Comparison of ENCODE assay signal across 8 cellular contexts in genomic region chr20:46128310-46129151, GRCh38. TPM values are rescaled to one million over a fixed set of nuclear protein-coding genes. Genes with fewer than 3 reads are reported as not detected.
DNase-seq lines count a peak whose midpoint lies in the region; ATAC-seq and TF ChIP-seq lines count a peak whose summit lies in the region.

No MANE protein-coding gene starts in this region.

- no peaks in the 10 kb centered on the region for H3K9me3 ChIP-seq in AG04450 (ENCODE audit: control insufficient read depth, insufficient read depth, low read length)
- H3K9me3 ChIP-seq in right atrium auricular region: no peaks in the 10 kb centered on the region
- H3K9me3 ChIP-seq in upper lobe of left lung: no peaks in the 10 kb centered on the region
- H3K9me3 ChIP-seq in CD4-positive, alpha-beta T cell (ENCODE audit: control insufficient read depth, low read length): no peaks in the 10 kb centered on the region

- ATAC-seq in SK-N-SH treated with all-trans-retinoic acid at 6 μM for 48 hours (peak; percentile 72), upper lobe of left lung (ENCODE audit: low FRiP score in 2 of 2) (peak in 1 of 2 donors; percentile 50)
- ATAC-seq in activated T-cell treated with anti-CD3 and anti-CD28 coated beads, Interleukin-2, amount 50 U/mL, for 72 hours (replicated peaks in 1 of 2): no peak
- ATAC-seq in CD4-positive, alpha-beta T cell (ENCODE audit: poor library complexity): no peak

- intact Hi-C loops in CD4-positive, alpha-beta T cell (cut with DNase I, micrococcal nuclease): no loop called here

- H3K36me3 Mint-ChIP-seq in activated T-cell treated with anti-CD3 and anti-CD28 coated beads, Interleukin-2, amount 50 U/mL, for 72 hours (ENCODE audit: insufficient read depth in 2 of 2): no peaks in the 10 kb centered on the region
- H3K36me3 Mint-ChIP-seq in CD4-positive, alpha-beta T cell (ENCODE audit: low read depth): peaks cover 4% of the 10 kb centered on the region

- TF ChIP-seq CTCF in AG04450 (IDR thresholded peaks at IDR 0.05; ENCODE audit: low read depth, low read length) (peak; percentile 50), right atrium auricular region (IDR thresholded peaks at IDR 0.05) (peak; percentile 55 to 77), upper lobe of left lung (IDR thresholded peaks at IDR 0.05) (peak in 5 of 6 experiments; percentile 23 to 53 (median 38))
- no peak for TF ChIP-seq CTCF in CD4-positive, alpha-beta T cell (IDR thresholded peaks at IDR 0.05)

- H3K36me3 ChIP-seq in right atrium auricular region (no peaks in the 10 kb centered on the region), upper lobe of left lung (peaks cover 3 to 53% (median 12%) of the 10 kb centered on the region in 4 donors)

- H3K4me1 ChIP-seq in right atrium auricular region (peaks cover 0 to 18% of the 10 kb centered on the region in 2 donors), upper lobe of left lung (peaks cover 0 to 9% (median 2%) of the 10 kb centered on the region in 4 donors)

- no peaks in the 10 kb centered on the region for H3K9me3 Mint-ChIP-seq in activated T-cell treated with anti-CD3 and anti-CD28 coated beads, Interleukin-2, amount 50 U/mL, for 72 hours
- H3K9me3 Mint-ChIP-seq in CD4-positive, alpha-beta T cell: no peaks in the 10 kb centered on the region

- no peak overlapping the region for H3K27ac ChIP-seq in AG04450 (ENCODE audit: low read depth, low read length)
- no peak overlapping the region for H3K27ac ChIP-seq in right atrium auricular region
- no peak overlapping the region for H3K27ac ChIP-seq in upper lobe of left lung
- H3K27ac ChIP-seq in CD4-positive, alpha-beta T cell (ENCODE audit: low read depth, low read length): no peak overlapping the region

- H3K27ac Mint-ChIP-seq in activated T-cell treated with anti-CD3 and anti-CD28 coated beads, Interleukin-2, amount 50 U/mL, for 72 hours: no peak overlapping the region
- no peak overlapping the region for H3K27ac Mint-ChIP-seq in CD4-positive, alpha-beta T cell

- H3K4me1 Mint-ChIP-seq in activated T-cell treated with anti-CD3 and anti-CD28 coated beads, Interleukin-2, amount 50 U/mL, for 72 hours (ENCODE audit: low read depth): peaks cover 9% of the 10 kb centered on the region
- H3K4me1 Mint-ChIP-seq in CD4-positive, alpha-beta T cell (ENCODE audit: low read depth): no peaks in the 10 kb centered on the region

- H3K27me3 Mint-ChIP-seq in activated T-cell treated with anti-CD3 and anti-CD28 coated beads, Interleukin-2, amount 50 U/mL, for 72 hours (ENCODE audit: low read depth): peaks cover 27% of the 10 kb centered on the region
- peaks cover 45% of the 10 kb centered on the region for H3K27me3 Mint-ChIP-seq in CD4-positive, alpha-beta T cell

- no peak overlapping the region for H3K4me3 ChIP-seq in AG04450 (ENCODE audit: low read depth, low read length)
- no peak overlapping the region for H3K4me3 ChIP-seq in right atrium auricular region
- H3K4me3 ChIP-seq in upper lobe of left lung: no peak overlapping the region

- H3K4me3 Mint-ChIP-seq in activated T-cell treated with anti-CD3 and anti-CD28 coated beads, Interleukin-2, amount 50 U/mL, for 72 hours: no peak overlapping the region
- no peak overlapping the region for H3K4me3 Mint-ChIP-seq in CD4-positive, alpha-beta T cell

- peak; percentile 20 for TF ChIP-seq POLR2A in GM19193 (IDR thresholded peaks at IDR 0.05; ENCODE audit: extremely low read depth, insufficient read depth, insufficient read length)
- TF ChIP-seq POLR2A in upper lobe of left lung (IDR thresholded peaks at IDR 0.05): no peak

- POLR2A ChIA-PET in AG04450 (lab: Yijun Ruan, JAX): no interaction called here
- POLR2A ChIA-PET in CD4-positive, alpha-beta T cell (lab: Charles Lee): no interaction called here

- H3K27me3 ChIP-seq in AG04450 (ENCODE audit: control insufficient read depth, insufficient read depth, low read length) (peaks cover 24% of the 10 kb centered on the region), right atrium auricular region (no peaks in the 10 kb centered on the region), upper lobe of left lung (no peaks in the 10 kb centered on the region)
- peaks cover 20% of the 10 kb centered on the region for H3K27me3 ChIP-seq in CD4-positive, alpha-beta T cell (ENCODE audit: control insufficient read depth, insufficient read depth, low read length)

- WGBS in upper lobe of left lung, 2 donors: 51 to 53% methylated on average over 11 to 16 of the region's 16 CpGs

- CTCF ChIA-PET in AG04450 (lab: Charles Lee): interaction anchor here (0.5 to 7.3 kb wide), 8 partner anchors 9 to 310 kb away, joined by 4 to 49 read pairs (median 6); no protein-coding TSS in a partner anchor
- CTCF ChIA-PET in CD4-positive, alpha-beta T cell (lab: Charles Lee): interaction anchor here (0.7 kb wide), 1 partner anchor 47 kb away, joined by 3 read pairs; no protein-coding TSS in a partner anchor

- DNase-seq in AG04450 (ENCODE audit: low read depth, low spot score) (no peak), right atrium auricular region (ENCODE audit: low spot score) (no peak), upper lobe of left lung (peak in 1 of 2 donors; percentile 59), T1000 (lab: John Stamatoyannopoulos, UW) (no peak)
- DNase-seq in activated T-cell treated with anti-CD3 and anti-CD28 coated beads, Interleukin-2, amount 50 U/mL, for 72 hours: no peak
- no peak for DNase-seq in CD4-positive, alpha-beta T cell

- TF ChIP-seq EP300 in upper lobe of left lung (IDR thresholded peaks at IDR 0.05): no peak

TF ChIP-seq in SK-N-SH treated with all-trans-retinoic acid at 6 μM for 48 hours, 23 proteins besides CTCF, POLR2A, EP300 and RAD21:
- no peak for TF ChIP-seq BACH2 (CRISPR knock-in tag; IDR thresholded peaks at IDR 0.05; ENCODE audit: borderline replicate concordance)
- no peak for TF ChIP-seq RARB (CRISPR knock-in tag; IDR thresholded peaks at IDR 0.05)
- TF ChIP-seq ZNF565 (CRISPR knock-in tag; conservative IDR thresholded peaks at IDR 0.05; ENCODE audit: low read depth): no peak
- no peak for TF ChIP-seq CSDC2 (CRISPR knock-in tag; IDR thresholded peaks at IDR 0.05)
- TF ChIP-seq GLIS3 (CRISPR knock-in tag; IDR thresholded peaks at IDR 0.05): no peak
- no peak for TF ChIP-seq SNAI2 (CRISPR knock-in tag; IDR thresholded peaks at IDR 0.05)
- TF ChIP-seq ZFP30 (CRISPR knock-in tag; IDR thresholded peaks at IDR 0.05): no peak
- no peak for TF ChIP-seq TCF4 (CRISPR knock-in tag; IDR thresholded peaks at IDR 0.05; ENCODE audit: borderline replicate concordance)
- no peak for TF ChIP-seq CREB5 (CRISPR knock-in tag; IDR thresholded peaks at IDR 0.05; ENCODE audit: low read depth)

RNA-seq across cellular contexts. Expression of gene CD40, which starts 10.4 kb away (rescaled TPM):
- polyA plus RNA-seq in AG04450 (2011; rRNA removed): 0.21 and 0.37 TPM in 2 replicates
- polyA minus RNA-seq in AG04450 (2011; rRNA and poly(A)+ RNA removed): not detected in 2 replicates
- total RNA-seq in right atrium auricular region: 10 to 100 TPM in 1 of 2 donors, 1 to 10 TPM in 1; 9.6 to 14.9 TPM
- total RNA-seq in upper lobe of left lung: 10 to 100 TPM; 15.7 to 32.5 (median 25.8) TPM
- total RNA-seq in activated T-cell treated with anti-CD3 and anti-CD28 coated beads, Interleukin-2, amount 50 U/mL, for 72 hours: 1 to 10 TPM; 3.6 to 4.2 TPM
- 1 to 10 TPM; 1.0 to 1.2 TPM for total RNA-seq in CD4-positive, alpha-beta T cell

RNA-seq across cellular contexts. Expression of gene NCOA5, which starts 38.8 kb away (rescaled TPM):
- polyA plus RNA-seq in AG04450 (2011; rRNA removed): 21.5 and 27.0 TPM in 2 replicates
- polyA minus RNA-seq in AG04450 (2011; rRNA and poly(A)+ RNA removed): 25.8 and 29.0 TPM in 2 replicates
- total RNA-seq in right atrium auricular region: 10 to 100 TPM; 17.8 to 23.3 TPM
- 10 to 100 TPM; 17.1 to 48.2 (median 30.2) TPM for total RNA-seq in upper lobe of left lung
- 10 to 100 TPM; 18.2 to 19.2 TPM for total RNA-seq in activated T-cell treated with anti-CD3 and anti-CD28 coated beads, Interleukin-2, amount 50 U/mL, for 72 hours
- 10 to 100 TPM in 1 of 2 experiments, 1 to 10 TPM in 1; 9.7 to 10.5 TPM for total RNA-seq in CD4-positive, alpha-beta T cell
